11 cellular contexts compared by ENCODE assay signal in genomic region chr7:137081694-137082093, GRCh38.
DNase-seq lines count a peak whose midpoint lies in the region; ATAC-seq and TF ChIP-seq lines count a peak whose summit lies in the region.
"Had no signal": no experiment of that assay in that cellular context is flagged by ENCODE, and none has a peak within 500 bp of the region (broad histone marks: within the 10 kb centered on the region; RNA-seq: fewer than 3 reads in every experiment).

No MANE protein-coding gene starts in this region.

- H3K36me3 Mint-ChIP-seq in type B pancreatic cell: no peaks in the 10 kb centered on the region

- no peaks in the 10 kb centered on the region for H3F3A ChIP-seq in PC-3 (ENCODE audit: low read length, unreplicated experiment)

- H3K27ac Mint-ChIP-seq in type B pancreatic cell: no peak overlapping the region
- H3K27ac Mint-ChIP-seq: activated CD8-positive, alpha-beta T cell treated with anti-CD3 and anti-CD28 coated beads, Interleukin-2, amount 10 ng/mL, durations not matched to agents 7 days and 5 days had no signal

- no TSS peak for BruUV-seq in PC-3 (replicated peaks; lab: Mats Ljungman, UMichigan)

- peak; percentile 98 for DNase-seq in AG09309 (ENCODE audit: low read depth)
- peak; percentile 35 for DNase-seq in PC-3
- DNase-seq in fibroblast of pulmonary artery (ENCODE audit: low read depth): peak; percentile 95
- DNase-seq in omental fat pad (ENCODE audit: low spot score): peak; percentile 40
- no peak for DNase-seq in type B pancreatic cell (ENCODE audit: extremely low spot score, unreplicated experiment)
- DNase-seq in activated T-cell treated with anti-CD3 and anti-CD28 coated beads for 4 hours: no peak
- no peak for DNase-seq in coronary artery (ENCODE audit: low spot score)
- no peak for DNase-seq in DMS153 (lab: John Stamatoyannopoulos, UW)
- DNase-seq: activated CD8-positive, alpha-beta T cell treated with anti-CD3 and anti-CD28 coated beads, Interleukin-2, amount 10 ng/mL, durations not matched to agents 7 days and 5 days; stimulated activated CD8-positive, alpha-beta memory T cell treated with anti-CD3 and anti-CD28 coated beads, Interleukin-4, amount 100 ng/mL, for 48 hours had no signal

- H4K20me1 ChIP-seq in PC-3 (ENCODE audit: low read length): no peaks in the 10 kb centered on the region

- H3K4me3 Mint-ChIP-seq in type B pancreatic cell: no peak overlapping the region
- H3K4me3 Mint-ChIP-seq: activated CD8-positive, alpha-beta T cell treated with anti-CD3 and anti-CD28 coated beads, Interleukin-2, amount 10 ng/mL, durations not matched to agents 7 days and 5 days had no signal

- no peak overlapping the region for H3K27ac ChIP-seq in PC-3 (ENCODE audit: low read length)
- no peak overlapping the region for H3K27ac ChIP-seq in coronary artery
- H3K27ac ChIP-seq: C4-2B had no signal

- H3K27me3 ChIP-seq in PC-3 (ENCODE audit: low read length): no peaks in the 10 kb centered on the region

- no peaks in the 10 kb centered on the region for H3K4me1 Mint-ChIP-seq in type B pancreatic cell (ENCODE audit: unreplicated experiment)

- CTCF ChIA-PET in PC-3 (lab: Charles Lee): interaction anchor here (0.6 kb wide), 1 partner anchor 657 kb away, joined by 8 read pairs; no protein-coding TSS in a partner anchor

- TF ChIP-seq CTCF in AG09309 (IDR thresholded peaks at IDR 0.05; ENCODE audit: control insufficient read depth, insufficient read depth, low read depth, low read length, missing control alignments): no peak
- TF ChIP-seq CTCF in PC-3 (conservative IDR thresholded peaks at IDR 0.05; ENCODE audit: low read depth, low read length): no peak
- no peak for TF ChIP-seq CTCF in fibroblast of pulmonary artery (IDR thresholded peaks at IDR 0.05; ENCODE audit: low read length, missing control alignments)
- no peak for TF ChIP-seq CTCF in omental fat pad (IDR thresholded peaks at IDR 0.05)
- TF ChIP-seq CTCF in type B pancreatic cell (conservative IDR thresholded peaks at IDR 0.05): no peak
- no peak for TF ChIP-seq CTCF in coronary artery (IDR thresholded peaks at IDR 0.05)

- POLR2A ChIA-PET in PC-3 (lab: Charles Lee; ENCODE audit: unreplicated experiment): no interaction called here

- intact Hi-C loops in PC-3 (cut with micrococcal nuclease): no loop called here

- no peaks in the 10 kb centered on the region for H3K4me1 ChIP-seq in PC-3 (ENCODE audit: insufficient read depth, low read length)

- no peaks in the 10 kb centered on the region for H3K9me3 ChIP-seq in PC-3 (ENCODE audit: low read length)

- H3K9ac ChIP-seq in PC-3 (ENCODE audit: low read length): no peak overlapping the region

- no peak overlapping the region for H2AFZ ChIP-seq in PC-3 (ENCODE audit: low read length)

- H3K4me2 ChIP-seq in PC-3 (ENCODE audit: low read length): no peak overlapping the region

- H3K9me2 ChIP-seq in PC-3 (replicated peaks; ENCODE audit: low read length): no peaks in the 10 kb centered on the region

- no peaks in the 10 kb centered on the region for H3K36me3 ChIP-seq in PC-3 (ENCODE audit: low read depth, low read length)

- no peaks in the 10 kb centered on the region for H3K79me2 ChIP-seq in PC-3 (ENCODE audit: low read length)

- no peak overlapping the region for H3K4me3 ChIP-seq in AG09309 (ENCODE audit: control insufficient read depth, low read depth, low read length)
- H3K4me3 ChIP-seq in PC-3 (ENCODE audit: low read length): no peak overlapping the region
- no peak overlapping the region for H3K4me3 ChIP-seq in fibroblast of pulmonary artery (replicated peaks; ENCODE audit: low read depth, low read length)
- no peak overlapping the region for H3K4me3 ChIP-seq in coronary artery

- no peaks in the 10 kb centered on the region for H3K27me3 Mint-ChIP-seq in type B pancreatic cell

- ATAC-seq in PC-3: no peak
- peak; percentile 94 for ATAC-seq in omental fat pad (ENCODE audit: low FRiP score)
- ATAC-seq: activated CD8-positive, alpha-beta T cell treated with anti-CD3 and anti-CD28 coated beads, Interleukin-2, amount 10 ng/mL, durations not matched to agents 7 days and 5 days had no signal

- H3K9me3 Mint-ChIP-seq in type B pancreatic cell: no peaks in the 10 kb centered on the region

Comparison
In these comparisons a context has a peak if more than half of its experiments do, and no peak if none do; other contexts are left out.
1. DNase-seq: peak in AG09309 (single experiment), PC-3 (single experiment), fibroblast of pulmonary artery (single experiment) and omental fat pad (single experiment); none in type B pancreatic cell (single experiment), activated T-cell treated with anti-CD3 and anti-CD28 coated beads for 4 hours (single experiment), coronary artery (single experiment) and DMS153 (single experiment).